9 cellular contexts compared by ENCODE assay signal in genomic region chr15:75069301-75069925, GRCh38. TPM values are rescaled to one million over a fixed set of nuclear protein-coding genes. Genes with fewer than 3 reads are reported as not detected.
DNase-seq lines count a peak whose midpoint lies in the region; ATAC-seq and TF ChIP-seq lines count a peak whose summit lies in the region.
"Had no signal": no experiment of that assay in that cellular context is flagged by ENCODE, and none has a peak within 500 bp of the region (broad histone marks: within the 10 kb centered on the region; RNA-seq: fewer than 3 reads in every experiment).

No MANE protein-coding gene starts in this region.

- peaks cover 3 to 86% (median 30%) of the 10 kb centered on the region in 9 donors for H3K4me1 ChIP-seq in heart right ventricle
- H3K4me1 ChIP-seq in OCI-LY3 (ENCODE audit: low read length): peaks cover 47% of the 10 kb centered on the region
- peaks cover 8 to 29% (median 14%) of the 10 kb centered on the region in 4 donors for H3K4me1 ChIP-seq in upper lobe of left lung

- TF ChIP-seq CTCF in heart right ventricle (IDR thresholded peaks at IDR 0.05) (no peak), OCI-LY3 (IDR thresholded peaks at IDR 0.05; ENCODE audit: low read depth, low read length) (no peak), upper lobe of left lung (IDR thresholded peaks at IDR 0.05) (no peak)
- TF ChIP-seq CTCF in CD4-positive, alpha-beta T cell (IDR thresholded peaks at IDR 0.05): no peak

- no peaks in the 10 kb centered on the region for H3K27me3 ChIP-seq in heart right ventricle
- H3K27me3 ChIP-seq in OCI-LY3 (ENCODE audit: low read depth, low read length): peaks cover 71% of the 10 kb centered on the region
- no peaks in the 10 kb centered on the region for H3K27me3 ChIP-seq in upper lobe of left lung
- no peaks in the 10 kb centered on the region for H3K27me3 ChIP-seq in CD4-positive, alpha-beta T cell (ENCODE audit: control insufficient read depth, insufficient read depth, low read length)

- no peaks in the 10 kb centered on the region for H4K20me1 ChIP-seq in OCI-LY3 (ENCODE audit: insufficient read depth, low read length)

- peaks cover 19% of the 10 kb centered on the region for H3K4me1 Mint-ChIP-seq in CD4-positive, alpha-beta T cell (ENCODE audit: low read depth)

- intact Hi-C loops in heart right ventricle (cut with DNase I) (no loop called here), Right ventricle myocardium inferior (cut with DNase I) (no loop called here)
- intact Hi-C loops in CD4-positive, alpha-beta T cell (cut with DNase I, micrococcal nuclease): no loop called here

- H3K27ac Mint-ChIP-seq in CD4-positive, alpha-beta T cell: no peak overlapping the region

- no peaks in the 10 kb centered on the region for H3K79me2 ChIP-seq in OCI-LY3 (ENCODE audit: low read length)

- TF ChIP-seq POLR2A in upper lobe of left lung (IDR thresholded peaks at IDR 0.05): no peak

- H3K36me3 Mint-ChIP-seq in CD4-positive, alpha-beta T cell (ENCODE audit: low read depth): no peaks in the 10 kb centered on the region

- ATAC-seq in heart right ventricle (peak in 5 of 8 donors; percentile 17 to 52 (median 30)), Right ventricle myocardium inferior (no peak), HG02884 (IDR thresholded peaks at IDR 0.05; ENCODE audit: unreplicated experiment) (peak; percentile 63), upper lobe of left lung (ENCODE audit: low FRiP score in 2 of 2) (peak; percentile 69 to 71)
- ATAC-seq in CD4-positive, alpha-beta T cell (ENCODE audit: poor library complexity): no peak

- H3K9me3 ChIP-seq in heart right ventricle (peaks cover 0 to 8% (median 0%) of the 10 kb centered on the region in 11 donors), OCI-LY3 (ENCODE audit: insufficient read depth, low read length) (peaks cover 5% of the 10 kb centered on the region; the same call in 1 of the 2 replicates), upper lobe of left lung (no peaks in the 10 kb centered on the region)
- no peaks in the 10 kb centered on the region for H3K9me3 ChIP-seq in CD4-positive, alpha-beta T cell (ENCODE audit: control insufficient read depth, low read length)

- WGBS in heart right ventricle, 2 donors: 88 to 94% methylated on average over 8 of the region's 8 CpGs
- WGBS in upper lobe of left lung, 2 donors: 74 to 76% methylated on average over 8 of the region's 8 CpGs

- TF ChIP-seq EP300 in upper lobe of left lung (IDR thresholded peaks at IDR 0.05): no peak

- H3K27ac ChIP-seq in heart right ventricle: peak overlapping the region in 2 of 10 donors; percentile 35 to 83
- H3K27ac ChIP-seq in OCI-LY3 (ENCODE audit: low read length): peak overlapping the region; percentile 41
- peak overlapping the region in 1 of 4 donors; percentile 6 for H3K27ac ChIP-seq in upper lobe of left lung
- H3K27ac ChIP-seq in CD4-positive, alpha-beta T cell (ENCODE audit: low read depth, low read length): no peak overlapping the region

- H3K4me3 ChIP-seq in heart right ventricle (no peak overlapping the region), OCI-LY3 (ENCODE audit: low read length) (peak overlapping the region; percentile 44), upper lobe of left lung (no peak overlapping the region)

- peaks cover 5% of the 10 kb centered on the region for H3K27me3 Mint-ChIP-seq in CD4-positive, alpha-beta T cell

- H3K36me3 ChIP-seq in heart right ventricle: no peaks in the 10 kb centered on the region
- no peaks in the 10 kb centered on the region for H3K36me3 ChIP-seq in OCI-LY3 (replicated peaks; ENCODE audit: low read depth, low read length)
- no peaks in the 10 kb centered on the region for H3K36me3 ChIP-seq in upper lobe of left lung

- H3K9me3 Mint-ChIP-seq in CD4-positive, alpha-beta T cell: peaks cover 2% of the 10 kb centered on the region

- POLR2A ChIA-PET in CD4-positive, alpha-beta T cell (lab: Charles Lee): no interaction called here

- no peak overlapping the region for H3K4me3 Mint-ChIP-seq in CD4-positive, alpha-beta T cell

- H3K4me2 ChIP-seq in OCI-LY3 (ENCODE audit: low read length): peak overlapping the region; percentile 84

- no peak overlapping the region; the same call in 1 of the 2 replicates for H2AFZ ChIP-seq in OCI-LY3 (ENCODE audit: low read depth, low read length)

- H3K9ac ChIP-seq in OCI-LY3 (ENCODE audit: low read length): peak overlapping the region; percentile 45; the same call in 1 of the 2 replicates

- CTCF ChIA-PET in CD4-positive, alpha-beta T cell (lab: Charles Lee): no interaction called here

- DNase-seq in heart right ventricle (no peak), Right ventricle myocardium inferior (ENCODE audit: missing footprints) (no peak), upper lobe of left lung (peak in 1 of 2 donors; percentile 67), NK-92 (lab: John Stamatoyannopoulos, UW; ENCODE audit: unreplicated experiment) (no peak), EL (no peak)
- no peak for DNase-seq in CD4-positive, alpha-beta T cell
- DNase-seq: NCI-H187 treated with DMSO at 0.1 percent for 48 hours had no signal

RNA-seq across cellular contexts. Expression of gene PPCDC, which starts 46.0 kb away (rescaled TPM):
- total RNA-seq in heart right ventricle (10 to 100 TPM in 1 of 10 donors, 1 to 10 TPM in 9; 3.6 to 11.0 (median 5.8) TPM), Right ventricle myocardium inferior (5.2 TPM), upper lobe of left lung (10 to 100 TPM in 4 of 6 donors, 1 to 10 TPM in 2; 8.2 to 21.0 (median 12.6) TPM)
- polyA plus RNA-seq in heart right ventricle: 10 to 100 TPM in 1 of 2 donors, 1 to 10 TPM in 1; 9.9 to 14.6 TPM
- total RNA-seq in CD4-positive, alpha-beta T cell: 1 to 10 TPM; 5.5 to 5.8 TPM

Comparison
In these comparisons a context has a peak if more than half of its experiments do, and no peak if none do; other contexts are left out.
1. ATAC-seq: peak in heart right ventricle (5 of 8), HG02884 (single experiment) and upper lobe of left lung (2 of 2); none in Right ventricle myocardium inferior (single experiment) and CD4-positive, alpha-beta T cell (single experiment).